10 cellular contexts compared by ENCODE assay signal in the genomic region with DNA sequence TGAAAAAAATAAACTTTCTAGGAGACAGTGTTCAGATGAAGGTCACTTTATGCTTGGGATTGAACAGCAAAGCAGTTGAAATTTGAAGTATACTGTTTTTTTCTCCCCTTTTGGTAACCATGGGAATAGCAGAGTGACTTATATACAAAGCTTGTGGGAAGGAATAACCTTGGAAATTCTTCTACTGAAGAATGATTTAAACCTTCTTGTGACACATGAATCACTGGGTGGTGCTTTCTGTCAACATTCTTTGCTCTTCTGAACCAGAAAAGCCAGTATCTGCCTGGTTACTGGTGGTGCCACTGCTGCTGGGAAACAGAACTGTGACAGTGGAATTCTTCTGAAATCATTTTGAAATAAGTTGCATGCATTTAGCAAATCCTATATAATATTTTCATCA. TPM values are rescaled to one million over a fixed set of nuclear protein-coding genes. Genes with fewer than 3 reads are reported as not detected.
DNase-seq lines count a peak whose midpoint lies in the region; ATAC-seq, FAIRE-seq and TF ChIP-seq lines count a peak whose summit lies in the region.
"Had no signal": no experiment of that assay in that cellular context is flagged by ENCODE, and none has a peak within 500 bp of the region (broad histone marks: within the 10 kb centered on the region; RNA-seq: fewer than 3 reads in every experiment).

No MANE protein-coding gene starts in this region.

- peaks cover 5% of the 10 kb centered on the region for H3K36me3 Mint-ChIP-seq in osteocyte (ENCODE audit: unreplicated experiment)
- H3K36me3 Mint-ChIP-seq: stimulated activated memory B cell treated with anti-CD40 and anti-IgM and Interleukin-4, amounts not matched to agents 10 μg/mL and 1 μg/mL and 100 μg/mL, for 72 hours had no signal

- FAIRE-seq in RCC 7860 (lab: Jason Lieb, UNC), result peak; percentile 96

- H3K27me3 Mint-ChIP-seq in osteocyte (ENCODE audit: unreplicated experiment), result no peaks in the 10 kb centered on the region
- H3K27me3 Mint-ChIP-seq: stimulated activated memory B cell treated with anti-CD40 and anti-IgM and Interleukin-4, amounts not matched to agents 10 μg/mL and 1 μg/mL and 100 μg/mL, for 72 hours had no signal

- H3K27ac Mint-ChIP-seq in osteocyte (ENCODE audit: unreplicated experiment), result peak overlapping the region; percentile 97
- H3K27ac Mint-ChIP-seq: stimulated activated memory B cell treated with anti-CD40 and anti-IgM and Interleukin-4, amounts not matched to agents 10 μg/mL and 1 μg/mL and 100 μg/mL, for 72 hours had no signal

- H3K9me3 Mint-ChIP-seq in osteocyte (ENCODE audit: unreplicated experiment), result peaks cover 4% of the 10 kb centered on the region

- peaks cover 47% of the 10 kb centered on the region for H3K4me1 Mint-ChIP-seq in osteocyte (ENCODE audit: unreplicated experiment)
- H3K4me1 Mint-ChIP-seq: stimulated activated memory B cell treated with anti-CD40 and anti-IgM and Interleukin-4, amounts not matched to agents 10 μg/mL and 1 μg/mL and 100 μg/mL, for 72 hours had no signal

- DNase-seq in DMS53 treated with DMSO at 0.1 percent for 48 hours (lab: John Stamatoyannopoulos, UW; ENCODE audit: unreplicated experiment) (peak; percentile 4), RCC 7860 (ENCODE audit: low spot score) (peak; percentile 99), fibroblast of peridontal ligament (ENCODE audit: extremely low read depth) (peak; percentile 99), osteocyte (ENCODE audit: extremely low spot score, unreplicated experiment) (no peak), COLO668 (lab: John Stamatoyannopoulos, UW; ENCODE audit: unreplicated experiment) (no peak), NCI-H345 (lab: John Stamatoyannopoulos, UW) (no peak)
- DNase-seq: GF-D8 had no signal

- H3K4me3 Mint-ChIP-seq in osteocyte (ENCODE audit: unreplicated experiment), result no peak overlapping the region
- H3K4me3 Mint-ChIP-seq: stimulated activated memory B cell treated with anti-CD40 and anti-IgM and Interleukin-4, amounts not matched to agents 10 μg/mL and 1 μg/mL and 100 μg/mL, for 72 hours had no signal

- ATAC-seq in HG02970 (IDR thresholded peaks at IDR 0.05; ENCODE audit: low FRiP score, unreplicated experiment) (no peak), GM21526 (IDR thresholded peaks at IDR 0.05; ENCODE audit: low FRiP score, unreplicated experiment) (no peak)
- ATAC-seq: stimulated activated memory B cell treated with anti-CD40 and anti-IgM and Interleukin-4, amounts not matched to agents 10 μg/mL and 1 μg/mL and 100 μg/mL, for 72 hours had no signal

- TF ChIP-seq CTCF in osteocyte (IDR thresholded peaks at IDR 0.05), result peak; percentile 9

RNA-seq across cellular contexts. Expression of gene RND3, which starts 39.4 kb away (rescaled TPM):
- total RNA-seq in osteocyte, result 146 and 160 TPM in 2 replicates

Comparison
In these comparisons a context has a peak if more than half of its experiments do, and no peak if none do; other contexts are left out.
1. DNase-seq: peak in DMS53 treated with DMSO at 0.1 percent for 48 hours (single experiment), RCC 7860 (single experiment) and fibroblast of peridontal ligament (single experiment); none in osteocyte (single experiment), COLO668 (single experiment) and NCI-H345 (single experiment).